10 cellular contexts compared by ENCODE assay signal in the genomic region with DNA sequence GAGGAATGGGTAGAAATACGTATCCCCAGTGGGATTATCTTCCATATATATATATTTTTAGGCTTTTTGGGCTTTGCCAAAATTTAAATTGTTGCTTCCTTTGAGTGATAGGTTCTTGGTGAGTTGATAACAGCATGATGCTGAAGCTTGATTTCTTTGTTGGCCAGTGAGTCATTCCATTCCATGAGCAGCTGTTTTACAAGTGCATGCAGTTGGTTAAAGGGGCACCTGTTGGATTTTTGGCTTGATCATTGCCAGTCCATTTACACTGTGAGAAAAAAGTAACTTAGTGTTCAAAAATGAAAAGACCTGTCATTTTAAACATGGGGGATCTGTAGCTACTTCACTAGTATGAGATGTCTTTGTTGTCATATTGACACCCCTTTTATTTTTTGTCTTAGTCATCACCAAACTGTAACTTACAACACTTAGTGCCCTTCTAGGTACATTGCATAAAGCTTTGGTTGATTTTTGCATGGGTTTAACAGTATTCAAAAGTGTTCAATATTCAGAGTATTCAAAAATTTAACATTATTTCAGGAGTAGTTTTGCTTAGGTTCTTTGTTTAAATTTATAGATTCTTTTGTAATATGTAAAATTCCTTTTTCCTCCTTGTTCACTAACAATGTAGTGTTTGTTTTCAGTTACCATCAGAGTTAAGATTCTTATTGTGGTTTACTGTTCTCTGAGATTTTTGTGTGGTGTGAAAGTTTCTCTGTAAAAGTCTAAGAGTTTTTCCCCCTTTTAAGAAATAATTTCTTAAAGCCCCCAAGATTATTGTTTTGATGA. TPM values are rescaled to one million over a fixed set of nuclear protein-coding genes. Genes with fewer than 3 reads are reported as not detected.
A peak's percentile ranks its signal among the peaks of the same experiment; 100 is the strongest.
DNase-seq lines count a peak whose midpoint lies in the region; ATAC-seq and TF ChIP-seq lines count a peak whose summit lies in the region.
"Had no signal": no experiment of that assay in that cellular context is flagged by ENCODE, and none has a peak within 500 bp of the region (broad histone marks: within the 10 kb centered on the region; RNA-seq: fewer than 3 reads in every experiment).

No MANE protein-coding gene starts in this region.

- H3K9me3 ChIP-seq in colonic mucosa = no peaks in the 10 kb centered on the region

- POLR2A ChIA-PET in HEK293T (lab: Yijun Ruan, JAX) = no interaction called here

- no peaks in the 10 kb centered on the region for H3K4me1 ChIP-seq in colonic mucosa

- no peak overlapping the region for H3K9ac ChIP-seq in colonic mucosa (ENCODE audit: low read depth in 2 of 2, low read length in 2 of 2)

- H3K27ac ChIP-seq in colonic mucosa = no peak overlapping the region

- H3K4me3 ChIP-seq in colonic mucosa = no peak overlapping the region

- DNase-seq in A172 (ENCODE audit: low spot score) (peak; percentile 38), SW480 (ENCODE audit: low spot score) (peak; percentile 37), colonic mucosa (no peak), SKM-1 treated with dmso at 0.1 percent for 144 hours (lab: John Stamatoyannopoulos, UW; ENCODE audit: unreplicated experiment) (no peak), HEK293T (ENCODE audit: extremely low spot score) (no peak)
- DNase-seq: activated CD4-positive, alpha-beta T cell treated with anti-CD3 and anti-CD28 coated beads for 1 hour; stimulated activated CD4-positive, alpha-beta T cell treated with anti-CD3 and anti-CD28 coated beads, Interleukin-4, amount 100 ng/mL, for 1 hour had no signal

- TF ChIP-seq CTCF in colonic mucosa (IDR thresholded peaks at IDR 0.05) = no peak

- CTCF ChIA-PET in HEK293T (lab: Yijun Ruan, JAX) = no interaction called here

- H3K27me3 ChIP-seq in colonic mucosa = no peaks in the 10 kb centered on the region

- H3K36me3 ChIP-seq in colonic mucosa = no peaks in the 10 kb centered on the region

- ATAC-seq in GM19035 (IDR thresholded peaks at IDR 0.05; ENCODE audit: unreplicated experiment) = peak; percentile 64
- peak; percentile 59 for ATAC-seq in HG03135 (IDR thresholded peaks at IDR 0.05; ENCODE audit: unreplicated experiment)
- no peak for ATAC-seq in HG02571 (IDR thresholded peaks at IDR 0.05; ENCODE audit: unreplicated experiment)

- intact Hi-C loops in colonic mucosa (cut with DNase I) = no loop called here

TF ChIP-seq in HEK293T, 16 proteins besides CTCF, POLR2A, EP300 and RAD21:
- TF ChIP-seq SUZ12 (IDR thresholded peaks at IDR 0.05) (no peak), BHLHE40 (IDR thresholded peaks at IDR 0.05; ENCODE audit: borderline replicate concordance) (no peak), ZNF384 (IDR thresholded peaks at IDR 0.05) (no peak), FOXM1 (IDR thresholded peaks at IDR 0.05; ENCODE audit: borderline replicate concordance) (no peak), ELF4 (IDR thresholded peaks at IDR 0.05) (no peak), FOXK2 (IDR thresholded peaks at IDR 0.05) (no peak), HDGF (IDR thresholded peaks at IDR 0.05; ENCODE audit: borderline replicate concordance) (no peak), SP1 (IDR thresholded peaks at IDR 0.05) (no peak), L3MBTL2 (conservative IDR thresholded peaks at IDR 0.05) (no peak), CTBP1 (IDR thresholded peaks at IDR 0.05; ENCODE audit: borderline replicate concordance) (no peak), NFRKB (IDR thresholded peaks at IDR 0.05) (no peak), LEF1 (IDR thresholded peaks at IDR 0.05; ENCODE audit: borderline replicate concordance) (no peak), ARNT (IDR thresholded peaks at IDR 0.05) (no peak), TARDBP (IDR thresholded peaks at IDR 0.05) (no peak), FOXA1 (IDR thresholded peaks at IDR 0.05) (no peak)
- TF ChIP-seq, protein P1, sequence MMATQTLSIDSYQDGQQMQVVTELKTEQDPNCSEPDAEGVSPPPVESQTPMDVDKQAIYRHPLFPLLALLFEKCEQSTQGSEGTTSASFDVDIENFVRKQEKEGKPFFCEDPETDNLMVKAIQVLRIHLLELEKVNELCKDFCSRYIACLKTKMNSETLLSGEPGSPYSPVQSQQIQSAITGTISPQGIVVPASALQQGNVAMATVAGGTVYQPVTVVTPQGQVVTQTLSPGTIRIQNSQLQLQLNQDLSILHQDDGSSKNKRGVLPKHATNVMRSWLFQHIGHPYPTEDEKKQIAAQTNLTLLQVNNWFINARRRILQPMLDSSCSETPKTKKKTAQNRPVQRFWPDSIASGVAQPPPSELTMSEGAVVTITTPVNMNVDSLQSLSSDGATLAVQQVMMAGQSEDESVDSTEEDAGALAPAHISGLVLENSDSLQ (IDR thresholded peaks at IDR 0.05) = no peak

RNA-seq across cellular contexts. Expression of a gene that starts 8.8 kb away (rescaled TPM):
- 24.3 and 30.9 TPM in 2 replicates for total RNA-seq in A172 (2014; rRNA removed; shearing (Covaris generic))
- total RNA-seq in colonic mucosa = 100 to 1,000 TPM in 1 of 2 donors, 10 to 100 TPM in 1; 97.7 to 140 TPM

Comparison
In these comparisons a context has a peak if more than half of its experiments do, and no peak if none do; other contexts are left out.
1. DNase-seq: peak in A172 (single experiment) and SW480 (single experiment); none in colonic mucosa (single experiment), SKM-1 treated with dmso at 0.1 percent for 144 hours (single experiment) and HEK293T (single experiment).